Comparison of ENCODE assay signal across 8 cellular contexts in the genomic region with DNA sequence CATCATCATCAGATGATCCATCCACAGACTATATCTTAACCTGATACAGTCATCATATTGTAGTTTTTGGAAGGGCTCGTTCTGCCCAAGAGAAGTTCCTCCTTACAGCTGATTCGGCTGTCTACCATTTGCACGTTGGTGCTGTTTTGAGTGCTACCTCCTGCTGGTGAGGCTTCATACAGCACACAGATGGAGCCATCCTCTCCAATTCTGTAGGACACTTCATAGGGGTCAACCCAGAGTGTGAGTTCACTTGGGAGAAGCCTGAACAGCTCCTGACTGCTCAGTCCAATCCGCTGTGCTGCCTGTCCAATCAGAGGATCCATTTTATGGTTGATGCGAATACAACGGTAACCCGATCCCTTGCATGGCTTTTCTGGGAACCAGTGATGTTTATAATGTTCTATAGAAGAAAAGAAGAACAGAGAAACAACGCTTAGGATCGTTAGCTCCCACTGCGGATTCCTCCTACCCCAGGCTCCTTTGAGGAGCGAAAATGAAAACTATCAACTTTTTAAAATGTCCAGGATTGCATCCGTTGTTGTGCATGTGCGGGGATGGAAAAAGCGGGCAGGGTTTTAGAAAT. TPM values are rescaled to one million over a fixed set of nuclear protein-coding genes. Genes with fewer than 3 reads are reported as not detected.
DNase-seq lines count a peak whose midpoint lies in the region; ATAC-seq and TF ChIP-seq lines count a peak whose summit lies in the region.

No MANE protein-coding gene starts in this region.

- H3K4me3 ChIP-seq in brain microvascular endothelial cell (ENCODE audit: low read depth, low read length) (peak overlapping the region; percentile 93), iPS-15b (ENCODE audit: low read depth, low read length) (peak overlapping the region; percentile 94), skeletal muscle satellite cell (ENCODE audit: low read length) (peak overlapping the region; percentile 92)

- peak; percentile 90 for TF ChIP-seq CTCF in brain microvascular endothelial cell (IDR thresholded peaks at IDR 0.05; ENCODE audit: low read depth, low read length, missing control alignments)

- peak overlapping the region; percentile 83 for H3K27ac ChIP-seq in brain microvascular endothelial cell

- H3K4me1 ChIP-seq in ES-I3 (ENCODE audit: insufficient read depth, low read length), result peaks cover 37% of the 10 kb centered on the region; the same call in 1 of the 2 replicates
- peaks cover 8% of the 10 kb centered on the region for H3K4me1 ChIP-seq in iPS-15b (ENCODE audit: control insufficient read depth, insufficient read depth, low read length)
- H3K4me1 ChIP-seq in skeletal muscle satellite cell (ENCODE audit: control insufficient read depth, insufficient read depth, low read length), result peaks cover 22% of the 10 kb centered on the region

- ATAC-seq in HG02763 (IDR thresholded peaks at IDR 0.05; ENCODE audit: unreplicated experiment), result peak; percentile 20
- ATAC-seq in HG03025 (IDR thresholded peaks at IDR 0.05; ENCODE audit: low FRiP score, unreplicated experiment), result no peak

- DNase-seq in NCI-H2107 treated with DMSO at 0.1 percent for 48 hours (lab: John Stamatoyannopoulos, UW; ENCODE audit: unreplicated experiment) (peak; percentile 83), UCSD-AML1 (lab: John Stamatoyannopoulos, UW; ENCODE audit: unreplicated experiment) (peak; percentile 54), brain microvascular endothelial cell (peak; percentile 97)

- peak overlapping the region; percentile 83 for H3K4me2 ChIP-seq in skeletal muscle satellite cell (ENCODE audit: low read length)

- in situ Hi-C loops in brain microvascular endothelial cell (cut with HindIII; ENCODE audit: low pct_ligation_motif_present, low sequenced_read_pairs), result no loop called here

- H3K9me3 ChIP-seq in ES-I3 (ENCODE audit: control insufficient read depth, insufficient read depth, low read length), result no peaks in the 10 kb centered on the region
- no peaks in the 10 kb centered on the region for H3K9me3 ChIP-seq in iPS-15b (ENCODE audit: control insufficient read depth, insufficient read depth, low read length)
- no peaks in the 10 kb centered on the region for H3K9me3 ChIP-seq in skeletal muscle satellite cell (replicated peaks; ENCODE audit: low read length)

- H3K9ac ChIP-seq in ES-I3 (ENCODE audit: low read depth, low read length) (peak overlapping the region; percentile 83), iPS-15b (ENCODE audit: low read depth, low read length) (peak overlapping the region; percentile 89), skeletal muscle satellite cell (ENCODE audit: low read depth, low read length) (peak overlapping the region; percentile 96)

- 0 out of 2 replicates have a peak, but pooled peaks cover 3% of the 10 kb centered on the region for H3K36me3 ChIP-seq in ES-I3 (ENCODE audit: insufficient read depth, low read length)
- H3K36me3 ChIP-seq in brain microvascular endothelial cell (replicated peaks), result peaks cover 11% of the 10 kb centered on the region
- no peaks in the 10 kb centered on the region for H3K36me3 ChIP-seq in iPS-15b (ENCODE audit: control insufficient read depth, insufficient read depth, low read length)
- peaks cover 33% of the 10 kb centered on the region for H3K36me3 ChIP-seq in skeletal muscle satellite cell (ENCODE audit: insufficient read depth, low read length)

- H3K27me3 ChIP-seq in brain microvascular endothelial cell (replicated peaks) (no peaks in the 10 kb centered on the region), iPS-15b (ENCODE audit: control insufficient read depth, insufficient read depth, low read length) (no peaks in the 10 kb centered on the region), skeletal muscle satellite cell (ENCODE audit: control insufficient read depth, insufficient read depth, low read length) (no peaks in the 10 kb centered on the region)

RNA-seq across cellular contexts. Expression of a gene that starts 1.5 kb away (rescaled TPM):
- 9.8 and 10.9 TPM in 2 replicates for total RNA-seq in skeletal muscle satellite cell (2012; rRNA removed)
